ENCODE assay signal across 11 cellular contexts in the genomic region with DNA sequence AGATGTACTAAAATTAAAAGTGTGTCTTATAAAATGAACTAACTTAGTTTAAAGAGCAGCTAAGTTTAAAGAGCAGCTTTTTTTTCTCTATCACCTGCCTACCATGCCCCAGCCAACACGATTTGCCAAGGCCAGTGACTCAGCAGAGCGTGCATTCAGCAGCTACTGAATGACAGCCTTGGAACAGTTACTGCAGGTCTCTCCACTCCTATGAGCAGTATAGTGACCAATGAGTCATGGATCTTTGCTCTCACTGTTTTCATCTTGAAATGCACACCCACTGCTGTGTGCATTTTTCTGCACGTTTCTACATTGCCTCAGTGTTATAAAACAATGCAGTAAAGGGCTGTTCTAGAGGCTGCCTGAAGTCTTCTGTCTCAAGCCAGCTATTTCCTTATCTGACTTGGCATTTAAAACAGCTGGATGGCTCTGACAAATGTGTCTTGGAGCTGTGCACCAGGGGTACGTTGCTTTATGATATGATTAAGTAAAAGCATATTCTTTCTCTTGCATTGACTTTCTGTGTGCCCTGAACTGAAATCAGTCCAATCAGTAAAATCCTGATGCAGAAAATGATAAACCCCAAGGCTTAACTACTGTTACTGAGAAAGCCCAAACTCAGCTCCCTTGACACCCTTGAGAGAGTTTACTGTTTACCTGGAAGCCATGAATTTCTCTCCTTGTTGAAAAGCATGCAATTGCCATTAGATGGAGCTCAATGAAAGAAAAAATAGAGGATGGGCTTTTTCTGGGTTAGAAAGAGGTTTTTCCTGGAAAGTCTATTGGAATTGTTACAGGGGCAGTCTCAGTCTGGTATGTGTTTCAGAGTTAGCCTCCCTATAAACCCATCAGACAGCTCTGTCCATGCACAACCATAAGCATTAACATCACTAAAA.
DNase-seq lines count a peak whose midpoint lies in the region; TF ChIP-seq lines count a peak whose summit lies in the region.
"Had no signal": no experiment of that assay in that cellular context is flagged by ENCODE, and none has a peak within 500 bp of the region (broad histone marks: within the 10 kb centered on the region; RNA-seq: fewer than 3 reads in every experiment).

No MANE protein-coding gene starts in this region.

- no peak for TF ChIP-seq POLR2A in sigmoid colon (IDR thresholded peaks at IDR 0.05)

- peak; percentile 51 to 91 (median 66) for TF ChIP-seq EP300 in sigmoid colon (IDR thresholded peaks at IDR 0.05)

- no peak overlapping the region for H3K4me3 Mint-ChIP-seq in endothelial cell (ENCODE audit: unreplicated experiment)
- H3K4me3 Mint-ChIP-seq: B cell, neural crest cell had no signal

- no peak overlapping the region for H3K27ac Mint-ChIP-seq in endothelial cell (ENCODE audit: unreplicated experiment)
- H3K27ac Mint-ChIP-seq: B cell had no signal

- peak; percentile 5 for TF ChIP-seq CTCF in cardiac muscle cell (IDR thresholded peaks at IDR 0.05; ENCODE audit: low read depth, low read length)
- TF ChIP-seq CTCF in sigmoid colon (IDR thresholded peaks at IDR 0.05): peak in 1 of 4 experiments; percentile 20
- no peak for TF ChIP-seq CTCF in endothelial cell (IDR thresholded peaks at IDR 0.05; ENCODE audit: unreplicated experiment)

- WGBS in sigmoid colon, 2 donors: 6 to 15% methylated on average over 4 of the region's 4 CpGs

- peak; percentile 22 for DNase-seq in NCI-H510A treated with DMSO at 0.1 percent for 48 hours (lab: John Stamatoyannopoulos, UW)
- DNase-seq in NCI-H510A (lab: John Stamatoyannopoulos, UW): no peak
- peak; percentile 13 for DNase-seq in SW480 (ENCODE audit: low spot score)
- peak in 1 of 2 donors; percentile 74 for DNase-seq in cardiac muscle cell (ENCODE audit: low read depth in 1 of 2, low spot score in 1 of 2)
- DNase-seq in sigmoid colon: peak; percentile 88
- DNase-seq in endothelial cell (ENCODE audit: low spot score): no peak
- DNase-seq in H7: no peak
- DNase-seq in posterior vena cava (ENCODE audit: low spot score): no peak

- no peak overlapping the region for H3K4me3 ChIP-seq in cardiac muscle cell
- no peak overlapping the region for H3K4me3 ChIP-seq in sigmoid colon
- H3K4me3 ChIP-seq in H7 (ENCODE audit: insufficient read depth, low read depth, low read length): no peak overlapping the region
- H3K4me3 ChIP-seq: SJSA1 had no signal

- intact Hi-C loops in sigmoid colon (cut with DNase I) (loop anchor here (5.0 to 10.0 kb wide), 5 partner anchors 77 to 221 kb away; a partner anchor contains a TSS), posterior vena cava (cut with DNase I) (loop anchor here in 1 of 2 donors (1.0 kb wide), 1 partner anchor 19 kb away; no protein-coding TSS in a partner anchor)

- H3K36me3 Mint-ChIP-seq in endothelial cell (ENCODE audit: low read depth, unreplicated experiment): no peaks in the 10 kb centered on the region

- H3K27me3 ChIP-seq in cardiac muscle cell: no peaks in the 10 kb centered on the region
- no peaks in the 10 kb centered on the region for H3K27me3 ChIP-seq in sigmoid colon
- no peaks in the 10 kb centered on the region for H3K27me3 ChIP-seq in H7 (ENCODE audit: control insufficient read depth, insufficient read depth, low read length)
- H3K27me3 ChIP-seq: SJSA1 had no signal

- H3K36me3 ChIP-seq in cardiac muscle cell: no peaks in the 10 kb centered on the region
- no peaks in the 10 kb centered on the region for H3K36me3 ChIP-seq in sigmoid colon
- no peaks in the 10 kb centered on the region for H3K36me3 ChIP-seq in H7 (replicated peaks; ENCODE audit: control insufficient read depth, insufficient read depth, low read length)
- H3K36me3 ChIP-seq: SJSA1 had no signal

- H3K27me3 Mint-ChIP-seq in endothelial cell (ENCODE audit: unreplicated experiment): peaks cover 2% of the 10 kb centered on the region

- H3K4me1 ChIP-seq in cardiac muscle cell (ENCODE audit: low read depth) (peaks cover 40% of the 10 kb centered on the region), sigmoid colon (peaks cover 0 to 53% (median 43%) of the 10 kb centered on the region in 4 donors)

- peaks cover under 1% of the 10 kb centered on the region for H3K9me3 Mint-ChIP-seq in endothelial cell (ENCODE audit: unreplicated experiment)

- H3K9me3 ChIP-seq in cardiac muscle cell (ENCODE audit: low read depth) (no peaks in the 10 kb centered on the region), sigmoid colon (no peaks in the 10 kb centered on the region)
- H3K9me3 ChIP-seq: SJSA1 had no signal

- H3K27ac ChIP-seq in cardiac muscle cell (peak overlapping the region; percentile 88), sigmoid colon (peak overlapping the region; percentile 77 to 87 (median 78))
- H3K27ac ChIP-seq: SJSA1 had no signal

- peaks cover 12% of the 10 kb centered on the region for H3K4me1 Mint-ChIP-seq in endothelial cell (ENCODE audit: unreplicated experiment)
- H3K4me1 Mint-ChIP-seq: B cell had no signal

Comparison
In these comparisons a context has a peak if more than half of its experiments do, and no peak if none do; other contexts are left out.
1. DNase-seq: peak in NCI-H510A treated with DMSO at 0.1 percent for 48 hours (single experiment), SW480 (single experiment) and sigmoid colon (single experiment); none in NCI-H510A (single experiment), endothelial cell (single experiment), H7 (single experiment) and posterior vena cava (single experiment).